9 cellular contexts compared by ENCODE assay signal in genomic region chr4:169774466-169775445, GRCh38. TPM values are rescaled to one million over a fixed set of nuclear protein-coding genes. Genes with fewer than 3 reads are reported as not detected.
DNase-seq lines count a peak whose midpoint lies in the region; ATAC-seq, FAIRE-seq and TF ChIP-seq lines count a peak whose summit lies in the region.
"Had no signal": no experiment of that assay in that cellular context is flagged by ENCODE, and none has a peak within 500 bp of the region (broad histone marks: within the 10 kb centered on the region; RNA-seq: fewer than 3 reads in every experiment).

No MANE protein-coding gene starts in this region.

- no peak for FAIRE-seq in H54 (lab: Jason Lieb, UNC)
- FAIRE-seq: islet of Langerhans had no signal

- in situ Hi-C loops in GM23248 (cut with MboI), result no loop called here

- H3K27ac ChIP-seq in GM23248, result no peak overlapping the region

- no peak overlapping the region for H3K4me2 ChIP-seq in GM23248 (ENCODE audit: unreplicated experiment)

- peak; percentile 51 for ATAC-seq in left ventricle myocardium superior

- peaks cover 6% of the 10 kb centered on the region; the same call in 1 of the 2 replicates for H3K27me3 ChIP-seq in GM23248 (replicated peaks; ENCODE audit: insufficient read depth)

- no peaks in the 10 kb centered on the region for H3K4me1 ChIP-seq in GM23248 (ENCODE audit: insufficient read depth)

- no peak for TF ChIP-seq POLR2A in H54 (IDR thresholded peaks at IDR 0.05; ENCODE audit: low read depth, low read length)

- H3K9me2 ChIP-seq in GM23248 (ENCODE audit: insufficient read depth), result no peaks in the 10 kb centered on the region

- DNase-seq in GM23248, result peak; percentile 16
- peak; percentile 17 for DNase-seq in activated T-helper 9 cell treated with anti-CD3 and anti-CD28 coated beads, Interleukin-2, amount 50 U/mL, for 16 hours (ENCODE audit: low read depth)
- peak; percentile 49 for DNase-seq in left ventricle myocardium superior
- peak; percentile 30 for DNase-seq in stimulated activated CD4-positive, alpha-beta T cell treated with anti-CD3 and anti-CD28 coated beads, Interleukin-15, amount 100 ng/mL, for 24 hours
- DNase-seq in UCSD-AML1 (lab: John Stamatoyannopoulos, UW; ENCODE audit: unreplicated experiment), result no peak
- DNase-seq in NCI-H524 treated with DMSO at 0.1 percent for 48 hours (lab: John Stamatoyannopoulos, UW), result no peak
- no peak for DNase-seq in NCI-H187 (lab: John Stamatoyannopoulos, UW)
- DNase-seq in H54 (ENCODE audit: insufficient read length, low spot score), result no peak

- H3K4me3 ChIP-seq in GM23248, result peak overlapping the region; percentile 31; the same call in 1 of the 2 replicates

- H3F3A ChIP-seq in GM23248 (ENCODE audit: insufficient read depth), result no peaks in the 10 kb centered on the region

- H2AFZ ChIP-seq in GM23248, result peak overlapping the region; percentile 69

- no peaks in the 10 kb centered on the region for H4K20me1 ChIP-seq in GM23248 (ENCODE audit: insufficient read depth)

- no peaks in the 10 kb centered on the region for H3K79me2 ChIP-seq in GM23248 (ENCODE audit: insufficient read depth)

- H3K9me3 ChIP-seq in GM23248 (ENCODE audit: low read depth), result no peaks in the 10 kb centered on the region

- intact Hi-C loops in left ventricle myocardium superior (cut with micrococcal nuclease), result no loop called here

- H3K9ac ChIP-seq in GM23248, result no peak overlapping the region

- H3K36me3 ChIP-seq in GM23248 (ENCODE audit: low read depth), result no peaks in the 10 kb centered on the region

- 19 to 20% methylated on average over 46 of the region's 58 CpGs for WGBS in GM23248 (ENCODE audit: low coverage in 1 of 2, low lambda C conversion rate in 2 of 2, missing lambda C conversion rate in 2 of 2), 2 experiments

RNA-seq across cellular contexts. Expression of gene HPF1, which starts 17.0 kb away (rescaled TPM):
- 21.8 and 40.5 TPM in 2 replicates for total RNA-seq in GM23248 (2014; rRNA removed; shearing (Covaris generic))
- 44.4 and 54.1 TPM in 2 replicates for polyA plus RNA-seq in GM23248 (2016; fragmentation: Nextera tagmentation; extraction: Ambion mirVana)
- 20.2 TPM for total RNA-seq in left ventricle myocardium superior

Comparison
In these comparisons a context has a peak if more than half of its experiments do, and no peak if none do; other contexts are left out.
1. DNase-seq: peak in GM23248 (single experiment), activated T-helper 9 cell treated with anti-CD3 and anti-CD28 coated beads, Interleukin-2, amount 50 U/mL, for 16 hours (single experiment), left ventricle myocardium superior (single experiment) and stimulated activated CD4-positive, alpha-beta T cell treated with anti-CD3 and anti-CD28 coated beads, Interleukin-15, amount 100 ng/mL, for 24 hours (single experiment); none in UCSD-AML1 (single experiment), NCI-H524 treated with DMSO at 0.1 percent for 48 hours (single experiment), NCI-H187 (0 of 2) and H54 (single experiment).